Comparison of ENCODE assay signal across 1 cellular context in the genomic region with DNA sequence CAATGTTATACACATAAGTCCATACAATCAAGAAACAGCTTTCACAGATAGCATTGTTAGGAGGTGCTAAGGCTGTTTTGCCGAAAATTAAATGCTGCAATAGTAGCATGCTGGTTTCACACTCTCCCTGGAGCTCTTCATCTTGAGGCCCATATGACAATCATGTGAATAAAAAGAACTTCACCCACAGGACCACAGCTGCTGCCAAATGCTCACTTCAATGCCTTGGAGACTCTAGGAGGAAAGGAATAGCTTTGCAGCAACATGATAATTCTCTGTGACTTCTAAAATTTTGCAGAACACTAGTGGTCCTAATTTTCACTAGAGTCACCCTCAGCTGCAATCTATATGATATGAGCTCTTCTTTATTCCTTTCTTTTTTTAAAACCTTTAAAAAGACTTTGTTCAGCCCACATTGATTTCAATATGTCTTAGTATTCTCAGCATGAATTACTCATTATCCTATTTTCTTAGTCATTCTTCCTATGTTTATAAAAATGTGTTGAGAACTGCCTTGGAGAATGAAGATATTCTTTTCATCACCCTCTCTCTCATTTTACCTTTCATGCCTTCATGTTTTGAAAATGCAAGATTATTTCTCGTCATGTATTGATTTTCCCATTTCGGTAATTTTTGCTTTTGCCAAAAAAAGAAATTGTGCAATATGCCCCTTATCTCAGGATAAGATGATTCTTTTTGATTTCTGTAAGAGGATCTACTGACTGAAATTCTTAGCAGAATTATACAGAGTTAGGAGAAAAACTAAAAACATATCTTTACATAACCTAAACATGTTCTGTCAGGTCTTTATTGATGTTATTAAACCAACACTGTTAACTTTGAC.
TF ChIP-seq lines count a peak whose summit lies in the region.

No MANE protein-coding gene starts in this region.

TF ChIP-seq in K562, 482 proteins besides CTCF, POLR2A, EP300 and RAD21 (continued from another document):
- no peak for TF ChIP-seq MEF2D (tag; conservative IDR thresholded peaks at IDR 0.05; ENCODE audit: low read depth)
- no peak for TF ChIP-seq CHD4 (IDR thresholded peaks at IDR 0.05; ENCODE audit: insufficient read depth, insufficient replicate concordance, low read depth, low read length, poor library complexity, severe bottlenecking)
- TF ChIP-seq ZEB2 (IDR thresholded peaks at IDR 0.05) = no peak
TF ChIP-seq in K562: peak in this region for 2.
